Comparison of ENCODE assay signal across 1 cellular context in the genomic region with DNA sequence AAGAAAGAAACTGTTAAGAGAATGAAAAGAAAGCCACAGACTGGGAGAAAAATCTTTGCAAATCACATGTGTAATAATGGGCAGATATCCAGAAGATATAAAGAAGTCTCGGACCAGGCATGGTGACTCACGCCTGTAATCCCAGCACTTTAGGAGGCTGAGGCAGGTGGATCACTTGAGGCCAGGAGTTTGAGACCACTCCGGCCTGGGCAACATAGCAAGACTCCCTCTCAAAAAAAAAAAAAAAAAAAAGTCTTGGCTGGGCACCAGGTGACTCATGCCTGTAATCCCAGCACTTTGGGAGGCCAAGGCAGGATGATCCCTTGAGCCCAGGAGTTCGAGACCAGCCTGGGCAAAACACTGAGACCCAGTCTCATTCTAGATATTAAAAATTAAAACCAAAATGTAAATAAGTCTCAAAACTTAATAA.
TF ChIP-seq lines count a peak whose summit lies in the region.

No MANE protein-coding gene starts in this region.

TF ChIP-seq in endothelial cell of umbilical vein, 7 proteins besides CTCF, POLR2A, EP300 and RAD21:
- TF ChIP-seq FOS (IDR thresholded peaks at IDR 0.05; ENCODE audit: borderline replicate concordance, insufficient read depth, low read length) (peak; percentile 70), JUN (IDR thresholded peaks at IDR 0.05; ENCODE audit: borderline replicate concordance, insufficient read depth, insufficient read length, low read depth) (peak; percentile 23)
